8 cellular contexts compared by ENCODE assay signal in genomic region chr1:8439015-8439702, GRCh38.
DNase-seq lines count a peak whose midpoint lies in the region; ATAC-seq and TF ChIP-seq lines count a peak whose summit lies in the region.

No MANE protein-coding gene starts in this region.

- H3K18ac ChIP-seq in H9 (ENCODE audit: insufficient read length, low read depth, low read length), result no peak overlapping the region

- H3K4me3 Mint-ChIP-seq in CD14-positive monocyte, result peak overlapping the region in 1 of 2 donors; percentile 76
- peak overlapping the region in 1 of 2 experiments; percentile 49; a peak in 3 of 5 replicates for H3K4me3 Mint-ChIP-seq in H9

- no peak overlapping the region for H2AFZ ChIP-seq in H9 (ENCODE audit: low read length)

- H4K20me1 ChIP-seq in H9 (ENCODE audit: control insufficient read depth, insufficient read depth, insufficient read length), result no peaks in the 10 kb centered on the region

- H3K27me3 Mint-ChIP-seq in CD14-positive monocyte (ENCODE audit: low read depth in 3 of 3) (no peaks in the 10 kb centered on the region), H9 (ENCODE audit: low read depth) (no peaks in the 10 kb centered on the region)

- H3K27me3 ChIP-seq in H9 (ENCODE audit: insufficient read depth, low read length), result no peaks in the 10 kb centered on the region
- no peaks in the 10 kb centered on the region for H3K27me3 ChIP-seq in right cardiac atrium (ENCODE audit: control insufficient read depth, insufficient read depth)

- no peak overlapping the region for H2AK5ac ChIP-seq in H9 (ENCODE audit: insufficient read length, low read length)

- DNase-seq in CD14-positive monocyte (ENCODE audit: low spot score) (peak; percentile 85), H9 (peak; percentile 66), NCI-H2227 treated with DMSO at 0.1 percent for 48 hours (lab: John Stamatoyannopoulos, UW) (peak; percentile 81), astrocyte of the cerebellum (ENCODE audit: low read depth) (peak; percentile 80), right cardiac atrium (peak; percentile 88 to 93 (median 91)), putamen (ENCODE audit: low spot score) (peak; percentile 79)
- DNase-seq in activated effector memory CD4-positive, alpha-beta T cell treated with anti-CD3 and anti-CD28 coated beads, Interleukin-2, amount 50 U/mL, for 16 hours, result no peak

- H3K27ac ChIP-seq in H9 (ENCODE audit: insufficient read length, low read depth, low read length) (no peak overlapping the region), right cardiac atrium (ENCODE audit: low read length) (peak overlapping the region; percentile 48)

- ATAC-seq in right cardiac atrium, result peak; percentile 93 to 94
- ATAC-seq in GM18502 (IDR thresholded peaks at IDR 0.05; ENCODE audit: poor library complexity, unreplicated experiment), result no peak

- TF ChIP-seq CTCF in CD14-positive monocyte (IDR thresholded peaks at IDR 0.05) (no peak), H9 (conservative IDR thresholded peaks at IDR 0.05) (peak; percentile 73), astrocyte of the cerebellum (IDR thresholded peaks at IDR 0.05; ENCODE audit: low read depth, low read length, missing control alignments) (peak; percentile 12)

- no peak overlapping the region for H2BK20ac ChIP-seq in H9 (ENCODE audit: low read depth, low read length, poor library complexity, severe bottlenecking)

- H3K4me1 Mint-ChIP-seq in CD14-positive monocyte, result peaks cover 16% of the 10 kb centered on the region
- peaks cover 51 to 61% of the 10 kb centered on the region in 2 experiments for H3K4me1 Mint-ChIP-seq in H9

- no peaks in the 10 kb centered on the region for H3K23me2 ChIP-seq in H9 (ENCODE audit: insufficient read length, low read depth, low read length, poor library complexity, severe bottlenecking)

- H3K56ac ChIP-seq in H9 (ENCODE audit: insufficient read length, low read depth, low read length), result no peak overlapping the region

- no peak overlapping the region for H2BK12ac ChIP-seq in H9 (ENCODE audit: insufficient read length, low read depth, low read length)

- intact Hi-C loops in CD14-positive monocyte (cut with micrococcal nuclease) (no loop called here), right cardiac atrium (cut with DNase I) (no loop called here)

- H3K79me1 ChIP-seq in H9 (ENCODE audit: insufficient read depth, low read depth, low read length, poor library complexity, severe bottlenecking), result no peaks in the 10 kb centered on the region

- no peak overlapping the region for H4K5ac ChIP-seq in H9 (ENCODE audit: insufficient read length, low read depth, low read length)

- H4K91ac ChIP-seq in H9 (ENCODE audit: insufficient read length, low read depth, low read length), result no peak overlapping the region

- no peak overlapping the region for H2BK5ac ChIP-seq in H9 (ENCODE audit: insufficient read length, low read length)

- no peaks in the 10 kb centered on the region; the same call in 1 of the 2 replicates for H3K79me2 ChIP-seq in H9 (ENCODE audit: insufficient read depth, low read length)

- H3K4ac ChIP-seq in H9 (ENCODE audit: low read depth, low read length), result no peak overlapping the region

- H3K9ac ChIP-seq in H9 (ENCODE audit: extremely low read depth, insufficient read length, low read length), result no peak overlapping the region

- H3T11ph ChIP-seq in H9 (ENCODE audit: low read length), result no peak overlapping the region

- in situ Hi-C loops in astrocyte of the cerebellum (cut with HindIII; ENCODE audit: low sequenced_read_pairs), result no loop called here

- H3K4me3 ChIP-seq in astrocyte of the cerebellum (ENCODE audit: low read depth, low read length) (no peak overlapping the region), right cardiac atrium (ENCODE audit: low read length) (no peak overlapping the region)

- no peak overlapping the region for H2BK15ac ChIP-seq in H9 (ENCODE audit: low read depth, low read length)

- H3K36me3 Mint-ChIP-seq in CD14-positive monocyte, result peaks cover 5 to 7% of the 10 kb centered on the region in 2 donors
- peaks cover 6 to 8% (median 7%) of the 10 kb centered on the region in 3 experiments; a peak in 5 of 7 replicates for H3K36me3 Mint-ChIP-seq in H9 (ENCODE audit: insufficient read depth in 1 of 3, low read depth in 3 of 3)

- no peak overlapping the region for H2BK120ac ChIP-seq in H9 (ENCODE audit: low read depth, low read length, poor library complexity, severe bottlenecking)

- H3K9me3 Mint-ChIP-seq in CD14-positive monocyte, result peaks cover 0 to 3% (median 0%) of the 10 kb centered on the region in 7 donors
- H3K9me3 Mint-ChIP-seq in H9, result peaks cover 5 to 7% of the 10 kb centered on the region in 2 experiments; a peak in 3 of 5 replicates

- H4K8ac ChIP-seq in H9 (replicated peaks; ENCODE audit: insufficient read length, low read depth, low read length), result no peak overlapping the region

- H3K27ac Mint-ChIP-seq in CD14-positive monocyte (peak overlapping the region; percentile 47 to 93 (median 83)), H9 (peak overlapping the region; percentile 90 to 94 (median 92))

- no peak overlapping the region for H3K4me2 ChIP-seq in H9 (ENCODE audit: insufficient read depth, insufficient read length, low read length)

- WGBS in H9 (ENCODE audit: extremely low coverage, insufficient read length, low lambda C conversion rate), result no CpG with 5 or more reads among the region's 8 CpGs
- 16% methylated on average over 8 of the region's 8 CpGs for WGBS in right cardiac atrium

- no peaks in the 10 kb centered on the region for H3K9me3 ChIP-seq in H9 (ENCODE audit: control insufficient read depth, low read depth, low read length)
- H3K9me3 ChIP-seq in right cardiac atrium (ENCODE audit: control insufficient read depth, low read length), result no peaks in the 10 kb centered on the region

- H3K23ac ChIP-seq in H9 (ENCODE audit: insufficient read length, low read depth, low read length), result no peak overlapping the region

- H3K14ac ChIP-seq in H9 (ENCODE audit: insufficient read depth, low read length), result no peak overlapping the region

- H3K4me1 ChIP-seq in H9 (ENCODE audit: insufficient read depth, low read length) (peaks cover 7% of the 10 kb centered on the region; the same call in 1 of the 2 replicates), right cardiac atrium (ENCODE audit: control insufficient read depth, insufficient read depth, low read length) (peaks cover 7% of the 10 kb centered on the region)
